Comparison of ENCODE assay signal across 1 cellular context in genomic region chr13:40026174-40026585, GRCh38.
TF ChIP-seq lines count a peak whose summit lies in the region.

No MANE protein-coding gene starts in this region.

TF ChIP-seq in GM23338, 12 proteins besides CTCF, POLR2A, EP300 and RAD21 (continued from another document):
- TF ChIP-seq, protein P1, sequence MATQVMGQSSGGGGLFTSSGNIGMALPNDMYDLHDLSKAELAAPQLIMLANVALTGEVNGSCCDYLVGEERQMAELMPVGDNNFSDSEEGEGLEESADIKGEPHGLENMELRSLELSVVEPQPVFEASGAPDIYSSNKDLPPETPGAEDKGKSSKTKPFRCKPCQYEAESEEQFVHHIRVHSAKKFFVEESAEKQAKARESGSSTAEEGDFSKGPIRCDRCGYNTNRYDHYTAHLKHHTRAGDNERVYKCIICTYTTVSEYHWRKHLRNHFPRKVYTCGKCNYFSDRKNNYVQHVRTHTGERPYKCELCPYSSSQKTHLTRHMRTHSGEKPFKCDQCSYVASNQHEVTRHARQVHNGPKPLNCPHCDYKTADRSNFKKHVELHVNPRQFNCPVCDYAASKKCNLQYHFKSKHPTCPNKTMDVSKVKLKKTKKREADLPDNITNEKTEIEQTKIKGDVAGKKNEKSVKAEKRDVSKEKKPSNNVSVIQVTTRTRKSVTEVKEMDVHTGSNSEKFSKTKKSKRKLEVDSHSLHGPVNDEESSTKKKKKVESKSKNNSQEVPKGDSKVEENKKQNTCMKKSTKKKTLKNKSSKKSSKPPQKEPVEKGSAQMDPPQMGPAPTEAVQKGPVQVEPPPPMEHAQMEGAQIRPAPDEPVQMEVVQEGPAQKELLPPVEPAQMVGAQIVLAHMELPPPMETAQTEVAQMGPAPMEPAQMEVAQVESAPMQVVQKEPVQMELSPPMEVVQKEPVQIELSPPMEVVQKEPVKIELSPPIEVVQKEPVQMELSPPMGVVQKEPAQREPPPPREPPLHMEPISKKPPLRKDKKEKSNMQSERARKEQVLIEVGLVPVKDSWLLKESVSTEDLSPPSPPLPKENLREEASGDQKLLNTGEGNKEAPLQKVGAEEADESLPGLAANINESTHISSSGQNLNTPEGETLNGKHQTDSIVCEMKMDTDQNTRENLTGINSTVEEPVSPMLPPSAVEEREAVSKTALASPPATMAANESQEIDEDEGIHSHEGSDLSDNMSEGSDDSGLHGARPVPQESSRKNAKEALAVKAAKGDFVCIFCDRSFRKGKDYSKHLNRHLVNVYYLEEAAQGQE (IDR thresholded peaks at IDR 0.05; ENCODE audit: unreplicated experiment), result no peak
- TF ChIP-seq POLR2AphosphoS5 (IDR thresholded peaks at IDR 0.05; ENCODE audit: low read depth) (no peak), CREB1 (CRISPR knock-in tag; IDR thresholded peaks at IDR 0.05; ENCODE audit: low read depth) (no peak), JUNB (IDR thresholded peaks at IDR 0.05; ENCODE audit: unreplicated experiment) (no peak)
